In genomic region chr19:1455002-1455335, GRCh38 we compare ENCODE assay signal across 13 cellular contexts. TPM values are rescaled to one million over a fixed set of nuclear protein-coding genes. Genes with fewer than 3 reads are reported as not detected.
DNase-seq lines count a peak whose midpoint lies in the region; ATAC-seq and TF ChIP-seq lines count a peak whose summit lies in the region.
"Had no signal": no experiment of that assay in that cellular context is flagged by ENCODE, and none has a peak within 500 bp of the region (broad histone marks: within the 10 kb centered on the region; RNA-seq: fewer than 3 reads in every experiment).

No MANE protein-coding gene starts in this region.

- no peaks in the 10 kb centered on the region for H3K9me3 Mint-ChIP-seq in endodermal cell
- peaks cover 0 to 1% (median 0%) of the 10 kb centered on the region in 6 donors for H3K9me3 Mint-ChIP-seq in immature natural killer cell
- no peaks in the 10 kb centered on the region for H3K9me3 Mint-ChIP-seq in activated T-helper 1 cell treated with anti-CD3 and anti-CD28 coated beads, Interleukin-12 subunit alpha, Interleukin-12 subunit beta, Interleukin-2, Interleukin-4 antibody, amounts not matched to agents 30 ng/mL and 10 ng/mL and 1 ng/mL, durations not matched to agents 14 hours and 24 hours and 36 hours

- no peak for DNase-seq in RWPE2 (ENCODE audit: low spot score)
- no peak for DNase-seq in epithelial cell of prostate (ENCODE audit: low read depth, low spot score)
- DNase-seq in endodermal cell: no peak
- no peak for DNase-seq in globus pallidus (ENCODE audit: low spot score)
- no peak for DNase-seq in immature natural killer cell
- DNase-seq in activated T-helper 1 cell treated with anti-CD3 and anti-CD28 coated beads, Interleukin-12 subunit alpha, Interleukin-12 subunit beta, Interleukin-2, Interleukin-4 antibody, amounts not matched to agents 30 ng/mL and 10 ng/mL and 1 ng/mL, durations not matched to agents 14 hours and 24 hours and 36 hours (ENCODE audit: low spot score): no peak
- DNase-seq: cerebellar nuclear complex, left ventricle myocardium inferior, NCI-H1694 treated with DMSO at 0.1 percent for 48 hours had no signal

- H3K27me3 Mint-ChIP-seq in endodermal cell (ENCODE audit: insufficient read depth): peaks cover 80% of the 10 kb centered on the region
- H3K27me3 Mint-ChIP-seq in immature natural killer cell (ENCODE audit: low read depth in 3 of 3): peaks cover 15 to 24% (median 19%) of the 10 kb centered on the region in 3 donors
- H3K27me3 Mint-ChIP-seq in activated T-helper 1 cell treated with anti-CD3 and anti-CD28 coated beads, Interleukin-12 subunit alpha, Interleukin-12 subunit beta, Interleukin-2, Interleukin-4 antibody, amounts not matched to agents 30 ng/mL and 10 ng/mL and 1 ng/mL, durations not matched to agents 14 hours and 24 hours and 36 hours (ENCODE audit: insufficient read depth): peaks cover 47% of the 10 kb centered on the region

- TF ChIP-seq CTCF in RWPE2 (IDR thresholded peaks at IDR 0.05; ENCODE audit: poor library complexity, severe bottlenecking): no peak
- TF ChIP-seq CTCF in endodermal cell (conservative IDR thresholded peaks at IDR 0.05): no peak

- H3K27ac Mint-ChIP-seq in endodermal cell (no peak overlapping the region), immature natural killer cell (no peak overlapping the region)
- no peak overlapping the region for H3K27ac Mint-ChIP-seq in activated T-helper 1 cell treated with anti-CD3 and anti-CD28 coated beads, Interleukin-12 subunit alpha, Interleukin-12 subunit beta, Interleukin-2, Interleukin-4 antibody, amounts not matched to agents 30 ng/mL and 10 ng/mL and 1 ng/mL, durations not matched to agents 14 hours and 24 hours and 36 hours

- intact Hi-C loops in activated T-helper 1 cell treated with anti-CD3 and anti-CD28 coated beads, Interleukin-12 subunit alpha, Interleukin-12 subunit beta, Interleukin-2, Interleukin-4 antibody, amounts not matched to agents 30 ng/mL and 10 ng/mL and 1 ng/mL, durations not matched to agents 14 hours and 24 hours and 36 hours (cut with micrococcal nuclease): loop anchor here (1.0 to 2.0 kb wide), 2 partner anchors 10 to 16 kb away; no protein-coding TSS in a partner anchor

- H3K4me3 ChIP-seq in BLaER1 (peak overlapping the region; percentile 65), HUES6 (ENCODE audit: low read depth, low read length) (peak overlapping the region; percentile 42; the same call in 1 of the 2 replicates), RWPE2 (ENCODE audit: severe bottlenecking) (no peak overlapping the region), endodermal cell (ENCODE audit: low read length) (no peak overlapping the region)
- H3K4me3 ChIP-seq: left ventricle myocardium inferior, pancreas had no signal

- H3K36me3 ChIP-seq in BLaER1 (peaks cover 1% of the 10 kb centered on the region; the same call in 1 of the 2 replicates), HUES6 (ENCODE audit: control insufficient read depth, insufficient read depth, low read length) (no peaks in the 10 kb centered on the region), RWPE2 (ENCODE audit: low read depth) (no peaks in the 10 kb centered on the region), endodermal cell (ENCODE audit: control insufficient read depth, insufficient read depth, low read length) (no peaks in the 10 kb centered on the region)
- H3K36me3 ChIP-seq: pancreas had no signal

- peaks cover 67% of the 10 kb centered on the region for H4K20me1 ChIP-seq in BLaER1

- H3K9ac ChIP-seq in BLaER1: peak overlapping the region; percentile 79
- no peak overlapping the region for H3K9ac ChIP-seq in HUES6 (ENCODE audit: low read length)
- H3K9ac ChIP-seq in endodermal cell (ENCODE audit: extremely low read depth, low read length, poor library complexity, severe bottlenecking): no peak overlapping the region

- H3K36me3 Mint-ChIP-seq in endodermal cell (ENCODE audit: low read depth): no peaks in the 10 kb centered on the region
- no peaks in the 10 kb centered on the region for H3K36me3 Mint-ChIP-seq in immature natural killer cell
- no peaks in the 10 kb centered on the region for H3K36me3 Mint-ChIP-seq in activated T-helper 1 cell treated with anti-CD3 and anti-CD28 coated beads, Interleukin-12 subunit alpha, Interleukin-12 subunit beta, Interleukin-2, Interleukin-4 antibody, amounts not matched to agents 30 ng/mL and 10 ng/mL and 1 ng/mL, durations not matched to agents 14 hours and 24 hours and 36 hours (ENCODE audit: low read depth)
- H3K36me3 Mint-ChIP-seq: CD4-positive, alpha-beta memory T cell had no signal

- H3K9me3 ChIP-seq in BLaER1 (no peaks in the 10 kb centered on the region), HUES6 (ENCODE audit: control insufficient read depth, insufficient read depth, low read depth, low read length) (no peaks in the 10 kb centered on the region), RWPE2 (ENCODE audit: severe bottlenecking) (no peaks in the 10 kb centered on the region), endodermal cell (ENCODE audit: control insufficient read depth, low read length) (no peaks in the 10 kb centered on the region)
- H3K9me3 ChIP-seq: left ventricle myocardium inferior, pancreas had no signal

- peaks cover 49% of the 10 kb centered on the region for H3K4me1 ChIP-seq in BLaER1
- H3K4me1 ChIP-seq in HUES6 (ENCODE audit: control insufficient read depth, insufficient read depth, low read length): peaks cover 19% of the 10 kb centered on the region
- H3K4me1 ChIP-seq in RWPE2 (ENCODE audit: insufficient read depth, poor library complexity, severe bottlenecking): no peaks in the 10 kb centered on the region
- H3K4me1 ChIP-seq in endodermal cell (ENCODE audit: control insufficient read depth, insufficient read depth, low read length): no peaks in the 10 kb centered on the region

- 72 to 79% methylated on average over 5 to 21 of the region's 22 CpGs for WGBS in endodermal cell (ENCODE audit: insufficient coverage in 1 of 2, insufficient read length in 1 of 2), 2 experiments

- peaks cover 78% of the 10 kb centered on the region for H3K27me3 ChIP-seq in BLaER1
- peaks cover 100% of the 10 kb centered on the region for H3K27me3 ChIP-seq in HUES6 (ENCODE audit: control insufficient read depth, insufficient read depth, low read length)
- H3K27me3 ChIP-seq in RWPE2 (ENCODE audit: insufficient read depth, poor library complexity, severe bottlenecking): peaks cover 58% of the 10 kb centered on the region
- peaks cover 65% of the 10 kb centered on the region for H3K27me3 ChIP-seq in endodermal cell (ENCODE audit: control insufficient read depth, insufficient read depth, low read length, poor library complexity, severe bottlenecking)

- H3K4me1 Mint-ChIP-seq in endodermal cell (no peaks in the 10 kb centered on the region), immature natural killer cell (peaks cover 10 to 11% of the 10 kb centered on the region in 2 donors)
- H3K4me1 Mint-ChIP-seq in activated T-helper 1 cell treated with anti-CD3 and anti-CD28 coated beads, Interleukin-12 subunit alpha, Interleukin-12 subunit beta, Interleukin-2, Interleukin-4 antibody, amounts not matched to agents 30 ng/mL and 10 ng/mL and 1 ng/mL, durations not matched to agents 14 hours and 24 hours and 36 hours (ENCODE audit: low read depth): peaks cover 5% of the 10 kb centered on the region

- no peak overlapping the region for H3K4me3 Mint-ChIP-seq in endodermal cell
- peak overlapping the region in 2 of 5 donors; percentile 48 to 50 for H3K4me3 Mint-ChIP-seq in immature natural killer cell
- no peak overlapping the region for H3K4me3 Mint-ChIP-seq in activated T-helper 1 cell treated with anti-CD3 and anti-CD28 coated beads, Interleukin-12 subunit alpha, Interleukin-12 subunit beta, Interleukin-2, Interleukin-4 antibody, amounts not matched to agents 30 ng/mL and 10 ng/mL and 1 ng/mL, durations not matched to agents 14 hours and 24 hours and 36 hours

- peak overlapping the region; percentile 96 for H3K4me2 ChIP-seq in BLaER1

- H3K27ac ChIP-seq in BLaER1 (peak overlapping the region; percentile 93), HUES6 (ENCODE audit: low read depth, low read length) (no peak overlapping the region), RWPE2 (ENCODE audit: poor library complexity, severe bottlenecking) (no peak overlapping the region), epithelial cell of prostate (peak overlapping the region; percentile 28), endodermal cell (ENCODE audit: low read depth, low read length) (no peak overlapping the region)
- H3K27ac ChIP-seq: left ventricle myocardium inferior, pancreas had no signal

- ATAC-seq in RWPE2 (ENCODE audit: low read depth): peak; percentile 27

RNA-seq across cellular contexts. Expression of gene APC2, which starts 5.0 kb away (rescaled TPM):
- total RNA-seq in endodermal cell: under 1 TPM; 0.38 to 0.57 TPM
- 23.2 TPM for polyA plus RNA-seq in endodermal cell (2013, experiment 1 of 2)
- polyA plus RNA-seq in endodermal cell (2013, experiment 2 of 2): 22.1 TPM
- polyA plus RNA-seq in immature natural killer cell: under 1 TPM in 1 of 3 donors, not detected in 2; 0.06 TPM
- total RNA-seq in activated T-helper 1 cell treated with anti-CD3 and anti-CD28 coated beads, Interleukin-12 subunit alpha, Interleukin-12 subunit beta, Interleukin-2, Interleukin-4 antibody, amounts not matched to agents 30 ng/mL and 10 ng/mL and 1 ng/mL, durations not matched to agents 14 hours and 24 hours and 36 hours: 0.16 and 0.17 TPM in 2 replicates
- total RNA-seq: CD4-positive, alpha-beta memory T cell had no signal
- polyA plus RNA-seq: CD4-positive, alpha-beta memory T cell had no signal

RNA-seq across cellular contexts. Expression of gene RPS15, which starts 16.8 kb away (rescaled TPM):
- total RNA-seq in endodermal cell: 1,000 to 10,000 TPM; 1,298 to 1,321 TPM
- polyA plus RNA-seq in endodermal cell (2013, experiment 1 of 2): 2,005 TPM
- 1,939 TPM for polyA plus RNA-seq in endodermal cell (2013, experiment 2 of 2)
- 1,000 to 10,000 TPM; 1,383 to 2,244 (median 1,622) TPM for polyA plus RNA-seq in immature natural killer cell
- total RNA-seq in activated T-helper 1 cell treated with anti-CD3 and anti-CD28 coated beads, Interleukin-12 subunit alpha, Interleukin-12 subunit beta, Interleukin-2, Interleukin-4 antibody, amounts not matched to agents 30 ng/mL and 10 ng/mL and 1 ng/mL, durations not matched to agents 14 hours and 24 hours and 36 hours: 1,387 and 1,455 TPM in 2 replicates

RNA-seq across cellular contexts. Expression of gene C19orf25, which starts 24.0 kb away (rescaled TPM):
- 10 to 100 TPM; 40.0 to 51.1 TPM for total RNA-seq in endodermal cell
- polyA plus RNA-seq in endodermal cell (2013, experiment 1 of 2): 29.8 TPM
- 25.4 TPM for polyA plus RNA-seq in endodermal cell (2013, experiment 2 of 2)
- 10 to 100 TPM; 57.4 to 61.6 (median 61.2) TPM for polyA plus RNA-seq in immature natural killer cell
- 37.1 and 38.5 TPM in 2 replicates for total RNA-seq in activated T-helper 1 cell treated with anti-CD3 and anti-CD28 coated beads, Interleukin-12 subunit alpha, Interleukin-12 subunit beta, Interleukin-2, Interleukin-4 antibody, amounts not matched to agents 30 ng/mL and 10 ng/mL and 1 ng/mL, durations not matched to agents 14 hours and 24 hours and 36 hours

RNA-seq across cellular contexts. Expression of gene PCSK4, which starts 35.2 kb away (rescaled TPM):
- 10 to 100 TPM; 25.2 to 31.6 TPM for total RNA-seq in endodermal cell
- 15.2 TPM for polyA plus RNA-seq in endodermal cell (2013, experiment 1 of 2)
- polyA plus RNA-seq in endodermal cell (2013, experiment 2 of 2): 12.1 TPM
- under 1 TPM in 2 of 3 donors, not detected in 1; 0.25 to 0.33 TPM for polyA plus RNA-seq in immature natural killer cell
- 0.26 and 1.5 TPM in 2 replicates for total RNA-seq in activated T-helper 1 cell treated with anti-CD3 and anti-CD28 coated beads, Interleukin-12 subunit alpha, Interleukin-12 subunit beta, Interleukin-2, Interleukin-4 antibody, amounts not matched to agents 30 ng/mL and 10 ng/mL and 1 ng/mL, durations not matched to agents 14 hours and 24 hours and 36 hours
- polyA plus RNA-seq: CD4-positive, alpha-beta memory T cell had no signal

RNA-seq across cellular contexts. Expression of gene REEP6, which starts 36.0 kb away (rescaled TPM):
- total RNA-seq in endodermal cell: 10 to 100 TPM; 24.7 to 49.4 TPM
- polyA plus RNA-seq in endodermal cell (2013, experiment 1 of 2): 13.9 TPM
- polyA plus RNA-seq in endodermal cell (2013, experiment 2 of 2): 13.0 TPM
- polyA plus RNA-seq in immature natural killer cell: 1 to 10 TPM; 4.0 to 7.1 (median 6.4) TPM
- 1.4 TPM in 2 replicates for total RNA-seq in activated T-helper 1 cell treated with anti-CD3 and anti-CD28 coated beads, Interleukin-12 subunit alpha, Interleukin-12 subunit beta, Interleukin-2, Interleukin-4 antibody, amounts not matched to agents 30 ng/mL and 10 ng/mL and 1 ng/mL, durations not matched to agents 14 hours and 24 hours and 36 hours

Comparison
In these comparisons a context has a peak if more than half of its experiments do, and no peak if none do; other contexts are left out.
1. H3K27ac ChIP-seq: peak in BLaER1 (single experiment) and epithelial cell of prostate (single experiment); none in HUES6 (single experiment), RWPE2 (single experiment) and endodermal cell (single experiment).
2. H3K4me3 ChIP-seq: peak in BLaER1 (single experiment) and HUES6 (single experiment); none in RWPE2 (single experiment) and endodermal cell (single experiment).